In genomic region chr13:31249140-31249539, GRCh38 we compare ENCODE assay signal across 31 cellular contexts.
"Had no signal": no experiment of that assay in that cellular context is flagged by ENCODE, and none has a peak within 500 bp of the region (broad histone marks: within the 10 kb centered on the region; RNA-seq: fewer than 3 reads in every experiment).

No MANE protein-coding gene starts in this region.

- H3K4me1 ChIP-seq: ascending aorta, breast epithelium, esophagus squamous epithelium, heart right ventricle had no signal

- ATAC-seq: activated CD4-positive, alpha-beta T cell treated with anti-CD3 and anti-CD28 coated beads for 36 hours; activated CD4-positive, CD25-positive, alpha-beta regulatory T cell treated with anti-CD3 and anti-CD28 coated beads, Interleukin-2, amount 50 U/mL, for 24 hours; activated CD8-positive, alpha-beta memory T cell treated with anti-CD3 and anti-CD28 coated beads, Interleukin-2, amount 10 ng/mL, durations not matched to agents 7 days and 5 days; activated CD8-positive, alpha-beta T cell treated with anti-CD3 and anti-CD28 coated beads, Interleukin-2, amount 10 ng/mL, durations not matched to agents 7 days and 5 days; activated naive CD4-positive, alpha-beta T cell treated with anti-CD3 and anti-CD28 coated beads, Interleukin-2, amount 50 U/mL, for 72 hours; activated T-cell treated with anti-CD3 and anti-CD28 coated beads, Interleukin-2, amount 50 U/mL, for 72 hours; gastroesophageal sphincter; heart right ventricle; T-helper 17 cell had no signal

- H3K4me3 ChIP-seq: ascending aorta, breast epithelium, cardiac muscle cell, coronary artery, dorsolateral prefrontal cortex, esophagus squamous epithelium, gastroesophageal sphincter, heart right ventricle had no signal

- H3K36me3 ChIP-seq: breast epithelium, cardiac muscle cell, WERI-Rb-1 had no signal

- H3K9me3 ChIP-seq: breast epithelium, esophagus squamous epithelium, gastroesophageal sphincter had no signal

- FAIRE-seq: endothelial cell of umbilical vein had no signal

- DNase-seq: activated B cell treated with CpG ODN at 0.5 μM for 24 hours; activated CD4-positive, alpha-beta memory T cell treated with anti-CD3 and anti-CD28 coated beads for 36 hours; activated CD4-positive, alpha-beta T cell treated with anti-CD3 and anti-CD28 coated beads for 36 hours; activated CD8-positive, alpha-beta memory T cell treated with anti-CD3 and anti-CD28 coated beads, Interleukin-2, amount 10 ng/mL, durations not matched to agents 7 days and 5 days; activated CD8-positive, alpha-beta memory T cell treated with anti-CD3 and anti-CD28 coated beads, Interleukin-2, amount 50 U/mL, for 4 hours; activated CD8-positive, alpha-beta T cell treated with anti-CD3 and anti-CD28 coated beads, Interleukin-2, amount 10 ng/mL, durations not matched to agents 7 days and 5 days; activated gamma-delta T cell; activated naive CD4-positive, alpha-beta T cell; activated naive CD4-positive, alpha-beta T cell treated with anti-CD3 and anti-CD28 coated beads, Interleukin-2, amount 10 ng/mL, durations not matched to agents 7 days and 5 days; activated naive CD8-positive, alpha-beta T cell treated with anti-CD3 and anti-CD28 coated beads, Interleukin-2, amount 10 ng/mL, durations not matched to agents 7 days and 5 days; activated T-cell treated with anti-CD3 and anti-CD28 coated beads, Interleukin-2, amount 50 U/mL, for 1 hour; activated T-cell treated with anti-CD3 and anti-CD28 coated beads, Interleukin-2, amount 50 U/mL, for 72 hours; dorsolateral prefrontal cortex; effector memory CD4-positive, alpha-beta T cell; endodermal cell; esophagus squamous epithelium; foreskin melanocyte; heart right ventricle; T-helper 1 cell; T-helper 17 cell; T1000; WERI-Rb-1 had no signal

- H3K27me3 ChIP-seq: ascending aorta, breast epithelium, cardiac muscle cell, dorsolateral prefrontal cortex, esophagus squamous epithelium, gastroesophageal sphincter, heart right ventricle had no signal

- H3K27ac ChIP-seq: ascending aorta, breast epithelium, cardiac muscle cell, coronary artery, dorsolateral prefrontal cortex, epithelial cell of prostate, esophagus squamous epithelium, gastroesophageal sphincter, heart right ventricle, WERI-Rb-1 had no signal
